26 cellular contexts compared by ENCODE assay signal in the genomic region with DNA sequence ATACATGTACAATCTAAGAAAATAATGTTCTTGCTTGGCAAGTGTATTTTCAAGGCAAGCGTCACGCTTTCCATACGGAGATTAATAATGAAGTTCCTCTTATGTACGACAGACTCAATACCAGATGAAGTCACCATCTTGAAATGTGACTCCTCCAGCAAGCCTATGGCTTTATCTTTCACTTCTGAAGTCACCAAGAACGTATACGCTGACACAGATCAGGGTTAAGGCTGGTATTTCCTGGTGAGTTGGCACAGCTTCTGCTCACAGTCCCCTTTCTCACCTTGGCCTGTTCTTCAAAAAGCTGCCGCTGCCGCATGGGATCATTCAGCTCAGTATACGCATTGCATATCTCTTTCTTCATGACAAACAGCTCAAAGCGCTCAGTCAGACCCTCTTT. TPM values are rescaled to one million over a fixed set of nuclear protein-coding genes. Genes with fewer than 3 reads are reported as not detected.
DNase-seq lines count a peak whose midpoint lies in the region; ATAC-seq lines count a peak whose summit lies in the region.
"Had no signal": no experiment of that assay in that cellular context is flagged by ENCODE, and none has a peak within 500 bp of the region (broad histone marks: within the 10 kb centered on the region; RNA-seq: fewer than 3 reads in every experiment).

No MANE protein-coding gene starts in this region.

- no peak for DNase-seq in activated naive CD4-positive, alpha-beta T cell treated with anti-CD3 and anti-CD28 coated beads for 36 hours
- DNase-seq in activated naive CD4-positive, alpha-beta T cell treated with Interleukin-2 at 50 U/mL for 16 hours, result no peak
- DNase-seq in T-cell (no peak), KBM-7 (no peak)
- no peak for DNase-seq in natural killer cell treated with Interleukin-12 subunit alpha and Interleukin-12 subunit beta and Interleukin-15 and Interleukin-18, amount 100 ng/mL, for 72 hours (ENCODE audit: low spot score)
- DNase-seq: activated CD4-positive, alpha-beta T cell treated with anti-CD3 and anti-CD28 coated beads for 48 hours; H9; hypothalamus; immature natural killer cell; mesenchymal stem cell; MM.1S; NCI-H1417; NCI-H2029 treated with DMSO at 0.1 percent for 48 hours; nucleus accumbens; stimulated activated naive CD8-positive, alpha-beta T cell treated with anti-CD3 and anti-CD28 coated beads, Interleukin-15, amount 100 ng/mL, for 72 hours; SW 1271; uterus had no signal

- peaks cover 27% of the 10 kb centered on the region for H3K4me1 Mint-ChIP-seq in activated naive CD4-positive, alpha-beta T cell treated with anti-CD3 and anti-CD28 coated beads for 36 hours (ENCODE audit: low read depth)
- H3K4me1 Mint-ChIP-seq in T-cell, result peaks cover 30 to 49% (median 31%) of the 10 kb centered on the region in 3 donors
- H3K4me1 Mint-ChIP-seq in activated naive CD8-positive, alpha-beta T cell (ENCODE audit: low read depth), result peaks cover 36% of the 10 kb centered on the region
- H3K4me1 Mint-ChIP-seq in natural killer cell treated with Interleukin-12 subunit alpha and Interleukin-12 subunit beta and Interleukin-15 and Interleukin-18, amount 100 ng/mL, for 72 hours (ENCODE audit: low read depth in 2 of 2), result peaks cover 40 to 42% of the 10 kb centered on the region in 2 donors
- H3K4me1 Mint-ChIP-seq: H9 had no signal

- peak overlapping the region; percentile 77 for H3K27ac Mint-ChIP-seq in activated naive CD4-positive, alpha-beta T cell treated with anti-CD3 and anti-CD28 coated beads for 36 hours
- peak overlapping the region; percentile 68 to 72 for H3K27ac Mint-ChIP-seq in T-cell
- peak overlapping the region; percentile 56 for H3K27ac Mint-ChIP-seq in activated naive CD8-positive, alpha-beta T cell
- H3K27ac Mint-ChIP-seq in natural killer cell treated with Interleukin-12 subunit alpha and Interleukin-12 subunit beta and Interleukin-15 and Interleukin-18, amount 100 ng/mL, for 72 hours, result peak overlapping the region; percentile 57 to 67
- H3K27ac Mint-ChIP-seq: H9 had no signal

- POLR2A ChIA-PET in T-cell (lab: Charles Lee), result no interaction called here

- intact Hi-C loops in activated naive CD4-positive, alpha-beta T cell treated with anti-CD3 and anti-CD28 coated beads for 36 hours (cut with micrococcal nuclease), result loop anchor here (10.0 kb wide), 1 partner anchor 924 kb away; a partner anchor contains a TSS

- no peak overlapping the region for H3K4me3 Mint-ChIP-seq in activated naive CD4-positive, alpha-beta T cell treated with anti-CD3 and anti-CD28 coated beads for 36 hours
- H3K4me3 Mint-ChIP-seq in T-cell, result peak overlapping the region in 1 of 3 donors; percentile 29
- H3K4me3 Mint-ChIP-seq in activated naive CD8-positive, alpha-beta T cell, result peak overlapping the region; percentile 2
- H3K4me3 Mint-ChIP-seq in natural killer cell treated with Interleukin-12 subunit alpha and Interleukin-12 subunit beta and Interleukin-15 and Interleukin-18, amount 100 ng/mL, for 72 hours, result no peak overlapping the region
- H3K4me3 Mint-ChIP-seq: H9; stimulated activated naive CD8-positive, alpha-beta T cell treated with anti-CD3 and anti-CD28 coated beads, Interleukin-15, amount 100 ng/mL, for 72 hours had no signal

- no peaks in the 10 kb centered on the region for H3K27me3 Mint-ChIP-seq in activated naive CD4-positive, alpha-beta T cell treated with anti-CD3 and anti-CD28 coated beads for 36 hours (ENCODE audit: low read depth)
- no peaks in the 10 kb centered on the region for H3K27me3 Mint-ChIP-seq in T-cell
- H3K27me3 Mint-ChIP-seq in activated naive CD8-positive, alpha-beta T cell, result no peaks in the 10 kb centered on the region
- H3K27me3 Mint-ChIP-seq in natural killer cell treated with Interleukin-12 subunit alpha and Interleukin-12 subunit beta and Interleukin-15 and Interleukin-18, amount 100 ng/mL, for 72 hours, result no peaks in the 10 kb centered on the region
- H3K27me3 Mint-ChIP-seq: stimulated activated naive CD8-positive, alpha-beta T cell treated with anti-CD3 and anti-CD28 coated beads, Interleukin-15, amount 100 ng/mL, for 72 hours had no signal

- H3K9me3 Mint-ChIP-seq in activated naive CD4-positive, alpha-beta T cell treated with anti-CD3 and anti-CD28 coated beads for 36 hours, result no peaks in the 10 kb centered on the region
- no peaks in the 10 kb centered on the region for H3K9me3 Mint-ChIP-seq in T-cell
- no peaks in the 10 kb centered on the region for H3K9me3 Mint-ChIP-seq in activated naive CD8-positive, alpha-beta T cell (ENCODE audit: low read depth)
- no peaks in the 10 kb centered on the region for H3K9me3 Mint-ChIP-seq in natural killer cell treated with Interleukin-12 subunit alpha and Interleukin-12 subunit beta and Interleukin-15 and Interleukin-18, amount 100 ng/mL, for 72 hours
- H3K9me3 Mint-ChIP-seq: H9; immature natural killer cell; stimulated activated naive CD8-positive, alpha-beta T cell treated with anti-CD3 and anti-CD28 coated beads, Interleukin-15, amount 100 ng/mL, for 72 hours had no signal

- CTCF ChIA-PET in activated naive CD4-positive, alpha-beta T cell treated with anti-CD3 and anti-CD28 coated beads for 36 hours (lab: Charles Lee), result interaction anchor here (1.3 kb wide), 1 partner anchor 8 kb away, joined by 3 read pairs; no protein-coding TSS in a partner anchor
- CTCF ChIA-PET in T-cell (lab: Charles Lee), result interaction anchor here in 1 of 2 donors (0.6 kb wide), 1 partner anchor 301 kb away, joined by 3 read pairs; no protein-coding TSS in a partner anchor

- in situ Hi-C loops in KBM-7 (cut with MboI; ENCODE audit: low pct_unique_long_range_greater_than_20kb, low sequenced_read_pairs), result no loop called here

- ATAC-seq in T-cell (replicated peaks in 1 of 4) (no peak), HG02885 (IDR thresholded peaks at IDR 0.05; ENCODE audit: poor library complexity, unreplicated experiment) (no peak), HG03196 (IDR thresholded peaks at IDR 0.05; ENCODE audit: unreplicated experiment) (no peak)
- no peak for ATAC-seq in natural killer cell treated with Interleukin-12 subunit alpha and Interleukin-12 subunit beta and Interleukin-15 and Interleukin-18, amount 100 ng/mL, for 72 hours
- ATAC-seq: K562; left lobe of liver; stimulated activated naive CD8-positive, alpha-beta T cell treated with anti-CD3 and anti-CD28 coated beads, Interleukin-15, amount 100 ng/mL, for 72 hours had no signal

- H3K36me3 Mint-ChIP-seq in activated naive CD4-positive, alpha-beta T cell treated with anti-CD3 and anti-CD28 coated beads for 36 hours (ENCODE audit: low read depth), result peaks cover 61% of the 10 kb centered on the region
- peaks cover 66% of the 10 kb centered on the region for H3K36me3 Mint-ChIP-seq in T-cell
- peaks cover 33% of the 10 kb centered on the region for H3K36me3 Mint-ChIP-seq in activated naive CD8-positive, alpha-beta T cell
- peaks cover 70% of the 10 kb centered on the region for H3K36me3 Mint-ChIP-seq in natural killer cell treated with Interleukin-12 subunit alpha and Interleukin-12 subunit beta and Interleukin-15 and Interleukin-18, amount 100 ng/mL, for 72 hours

RNA-seq across cellular contexts. Expression of a gene that starts 6.1 kb away (rescaled TPM):
- 10 to 100 TPM; 45.3 to 47.5 TPM for total RNA-seq in activated naive CD4-positive, alpha-beta T cell treated with anti-CD3 and anti-CD28 coated beads for 36 hours
- total RNA-seq in T-cell, result 10 to 100 TPM; 62.9 to 79.2 (median 72.0) TPM
- total RNA-seq in natural killer cell treated with Interleukin-12 subunit alpha and Interleukin-12 subunit beta and Interleukin-15 and Interleukin-18, amount 100 ng/mL, for 72 hours, result 10 to 100 TPM; 41.3 to 64.2 TPM

RNA-seq across cellular contexts. Expression of a gene that starts 18.3 kb away (rescaled TPM):
- 100 to 1,000 TPM; 371 to 385 TPM for total RNA-seq in activated naive CD4-positive, alpha-beta T cell treated with anti-CD3 and anti-CD28 coated beads for 36 hours
- 100 to 1,000 TPM; 121 to 151 (median 128) TPM for total RNA-seq in T-cell
- total RNA-seq in natural killer cell treated with Interleukin-12 subunit alpha and Interleukin-12 subunit beta and Interleukin-15 and Interleukin-18, amount 100 ng/mL, for 72 hours, result 100 to 1,000 TPM; 198 to 239 TPM

RNA-seq across cellular contexts. Expression of a gene that starts 18.4 kb away (rescaled TPM):
- total RNA-seq in activated naive CD4-positive, alpha-beta T cell treated with anti-CD3 and anti-CD28 coated beads for 36 hours, result 10 to 100 TPM; 78.6 to 79.0 TPM
- 100 to 1,000 TPM in 1 of 5 donors, 10 to 100 TPM in 4; 86.0 to 104 (median 94.0) TPM for total RNA-seq in T-cell
- total RNA-seq in natural killer cell treated with Interleukin-12 subunit alpha and Interleukin-12 subunit beta and Interleukin-15 and Interleukin-18, amount 100 ng/mL, for 72 hours, result 100 to 1,000 TPM in 1 of 2 donors, 10 to 100 TPM in 1; 77.9 to 116 TPM

RNA-seq across cellular contexts. Expression of a gene that starts 47.7 kb away (rescaled TPM):
- total RNA-seq in activated naive CD4-positive, alpha-beta T cell treated with anti-CD3 and anti-CD28 coated beads for 36 hours, result not detected
- total RNA-seq in T-cell, result not detected
- not detected for total RNA-seq in natural killer cell treated with Interleukin-12 subunit alpha and Interleukin-12 subunit beta and Interleukin-15 and Interleukin-18, amount 100 ng/mL, for 72 hours
- total RNA-seq: Daoy, dermis microvascular lymphatic vessel endothelial cell, H9, HT-29, K562, left lobe of liver, skeletal muscle tissue, uterus had no signal
